Comparison of ENCODE assay signal across 17 cellular contexts in the genomic region with DNA sequence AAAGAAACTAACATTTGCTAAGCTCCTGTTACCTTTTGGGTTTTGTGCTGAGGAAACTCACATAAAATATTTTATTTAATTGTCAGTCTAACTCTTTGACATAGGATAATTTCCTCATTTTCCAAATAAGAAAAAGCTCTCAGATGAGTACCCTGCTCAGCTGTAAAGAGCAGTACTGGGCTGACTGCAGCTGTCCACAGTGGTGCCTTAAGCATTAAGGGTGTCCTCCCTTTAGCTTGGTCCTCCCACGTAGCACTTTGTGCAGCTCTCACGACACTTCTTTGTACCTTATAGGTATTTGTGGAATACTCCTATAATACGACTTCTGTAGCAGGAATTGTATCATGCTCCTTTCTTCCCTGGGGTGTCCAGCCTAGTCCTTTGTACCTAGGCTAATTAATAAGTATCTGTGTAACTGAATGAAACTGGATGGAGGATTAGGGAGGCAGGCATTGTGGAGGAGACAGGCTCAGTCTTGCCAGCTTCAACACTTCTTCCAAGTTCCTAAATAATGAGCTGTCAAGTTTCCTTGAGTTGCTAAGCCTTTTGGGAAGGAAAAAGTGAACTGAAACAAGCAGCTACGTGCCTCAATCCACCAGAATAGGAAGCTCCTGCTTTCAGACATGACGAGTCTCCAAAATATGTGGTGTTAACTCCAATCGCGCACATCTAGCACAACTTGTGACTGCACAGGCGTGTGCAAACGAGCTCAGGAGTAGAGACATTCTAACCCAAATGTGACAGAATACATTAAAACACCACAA.
DNase-seq lines count a peak whose midpoint lies in the region; ATAC-seq, FAIRE-seq and TF ChIP-seq lines count a peak whose summit lies in the region.
"Had no signal": no experiment of that assay in that cellular context is flagged by ENCODE, and none has a peak within 500 bp of the region (broad histone marks: within the 10 kb centered on the region; RNA-seq: fewer than 3 reads in every experiment).

No MANE protein-coding gene starts in this region.

- no peaks in the 10 kb centered on the region for H3K79me2 ChIP-seq in neural progenitor cell (ENCODE audit: low read depth)

- H3K9me3 Mint-ChIP-seq in neural progenitor cell, result peaks cover 3% of the 10 kb centered on the region

- no peak overlapping the region for H3K14ac ChIP-seq in mesenchymal stem cell (ENCODE audit: low read length in 2 of 2)

- H2AFZ ChIP-seq in neural progenitor cell (replicated peaks), result no peak overlapping the region
- no peak overlapping the region for H2AFZ ChIP-seq in mesenchymal stem cell (ENCODE audit: low read depth, low read length)

- no peak overlapping the region for H2BK12ac ChIP-seq in mesenchymal stem cell (ENCODE audit: low read length in 2 of 2)

- H2BK15ac ChIP-seq in mesenchymal stem cell (ENCODE audit: low read depth, poor library complexity, severe bottlenecking), result no peak overlapping the region

- no peaks in the 10 kb centered on the region for H3K4me1 ChIP-seq in neural progenitor cell
- H3K4me1 ChIP-seq in mesenchymal stem cell (ENCODE audit: control insufficient read depth, insufficient read depth, low read depth, low read length), result no peaks in the 10 kb centered on the region
- H3K4me1 ChIP-seq: thyroid gland had no signal

- TF ChIP-seq CTCF in cardiac fibroblast (IDR thresholded peaks at IDR 0.05; ENCODE audit: low read depth, low read length) (no peak), neural progenitor cell (IDR thresholded peaks at IDR 0.05) (no peak)

- H4K20me1 ChIP-seq in neural progenitor cell (ENCODE audit: low read depth), result no peaks in the 10 kb centered on the region

- no peak overlapping the region for H4K8ac ChIP-seq in mesenchymal stem cell (ENCODE audit: low read length)

- H3K9me3 ChIP-seq in MG63, result peaks cover 3% of the 10 kb centered on the region
- H3K9me3 ChIP-seq in neural progenitor cell (ENCODE audit: low read depth), result no peaks in the 10 kb centered on the region
- peaks cover 9% of the 10 kb centered on the region for H3K9me3 ChIP-seq in mesenchymal stem cell (ENCODE audit: control insufficient read depth, low read length)
- H3K9me3 ChIP-seq: thyroid gland had no signal

- ATAC-seq in HG03095 (IDR thresholded peaks at IDR 0.05; ENCODE audit: unreplicated experiment), result no peak
- ATAC-seq: left colon; natural killer cell treated with Interleukin-12 subunit alpha and Interleukin-12 subunit beta and Interleukin-15 and Interleukin-18, amount 100 ng/mL, for 72 hours had no signal

- peak; percentile 12 for DNase-seq in AG08396 (ENCODE audit: low spot score)
- peak; percentile 18 for DNase-seq in MG63
- peak; percentile 68 to 72 for DNase-seq in cardiac fibroblast (ENCODE audit: low read depth in 2 of 2)
- peak; percentile 6 for DNase-seq in neural progenitor cell (ENCODE audit: low spot score)
- DNase-seq in activated T-cell treated with anti-CD3 and anti-CD28 coated beads for 4 hours, result no peak
- DNase-seq in frontal cortex (ENCODE audit: low spot score in 2 of 2), result no peak
- DNase-seq in mesenchymal stem cell, result no peak
- DNase-seq: activated CD8-positive, alpha-beta memory T cell treated with anti-CD3 and anti-CD28 coated beads for 24 hours; activated naive CD4-positive, alpha-beta T cell treated with anti-CD3 and anti-CD28 coated beads, Interleukin-2, amount 10 ng/mL, durations not matched to agents 7 days and 5 days; dermis blood vessel endothelial cell; left colon; NCI-H1092; NCI-H524; thyroid gland had no signal

- no peak overlapping the region for H2BK120ac ChIP-seq in mesenchymal stem cell (ENCODE audit: low read depth, low read length)

- H3K36me3 ChIP-seq in MG63 (no peaks in the 10 kb centered on the region), neural progenitor cell (no peaks in the 10 kb centered on the region), mesenchymal stem cell (ENCODE audit: control insufficient read depth in 1 of 2, insufficient read depth in 2 of 2, low read depth in 1 of 2, low read length in 2 of 2) (no peaks in the 10 kb centered on the region)
- H3K36me3 ChIP-seq: thyroid gland had no signal

- H3K27me3 ChIP-seq in MG63 (no peaks in the 10 kb centered on the region), neural progenitor cell (no peaks in the 10 kb centered on the region), mesenchymal stem cell (ENCODE audit: control insufficient read depth in 1 of 2, insufficient read depth in 1 of 2, low read length in 2 of 2) (no peaks in the 10 kb centered on the region)
- H3K27me3 ChIP-seq: thyroid gland had no signal

- 80% methylated on average over 9 of the region's 9 CpGs for WGBS in mesenchymal stem cell

- no peak overlapping the region for H3K4me3 Mint-ChIP-seq in neural progenitor cell
- H3K4me3 Mint-ChIP-seq: activated naive CD4-positive, alpha-beta T cell treated with anti-CD3 and anti-CD28 coated beads, Interleukin-2, amount 10 ng/mL, durations not matched to agents 7 days and 5 days; natural killer cell treated with Interleukin-12 subunit alpha and Interleukin-12 subunit beta and Interleukin-15 and Interleukin-18, amount 100 ng/mL, for 72 hours had no signal

- H3K4me3 ChIP-seq in MG63 (no peak overlapping the region), cardiac fibroblast (replicated peaks in 1 of 2; ENCODE audit: low read depth in 2 of 2, low read length in 2 of 2) (no peak overlapping the region), neural progenitor cell (no peak overlapping the region), mesenchymal stem cell (ENCODE audit: insufficient read depth in 1 of 2, low read depth in 1 of 2, low read length in 2 of 2) (no peak overlapping the region)
- H3K4me3 ChIP-seq: thyroid gland had no signal

- H3F3A ChIP-seq in neural progenitor cell (ENCODE audit: low read depth), result no peaks in the 10 kb centered on the region

- H3K4me1 Mint-ChIP-seq in neural progenitor cell, result peaks cover 4% of the 10 kb centered on the region
- H3K4me1 Mint-ChIP-seq: activated naive CD4-positive, alpha-beta T cell treated with anti-CD3 and anti-CD28 coated beads, Interleukin-2, amount 10 ng/mL, durations not matched to agents 7 days and 5 days had no signal

- no peak overlapping the region for H3K4ac ChIP-seq in mesenchymal stem cell (ENCODE audit: low read depth in 1 of 2, low read length in 2 of 2)

- no peak overlapping the region for H4K91ac ChIP-seq in mesenchymal stem cell (ENCODE audit: low read length)

- H3K27ac ChIP-seq in neural progenitor cell, result no peak overlapping the region
- H3K27ac ChIP-seq in mesenchymal stem cell (ENCODE audit: low read length, poor library complexity, severe bottlenecking), result no peak overlapping the region
- H3K27ac ChIP-seq: thyroid gland had no signal

- H3K36me3 Mint-ChIP-seq in neural progenitor cell, result no peaks in the 10 kb centered on the region
- H3K36me3 Mint-ChIP-seq: activated naive CD4-positive, alpha-beta T cell treated with anti-CD3 and anti-CD28 coated beads, Interleukin-2, amount 10 ng/mL, durations not matched to agents 7 days and 5 days had no signal

- no peak overlapping the region for H3K18ac ChIP-seq in mesenchymal stem cell (ENCODE audit: low read depth in 1 of 2, low read length in 2 of 2)

- no peak overlapping the region for H3K27ac Mint-ChIP-seq in neural progenitor cell
- H3K27ac Mint-ChIP-seq: activated naive CD4-positive, alpha-beta T cell treated with anti-CD3 and anti-CD28 coated beads, Interleukin-2, amount 10 ng/mL, durations not matched to agents 7 days and 5 days; natural killer cell treated with Interleukin-12 subunit alpha and Interleukin-12 subunit beta and Interleukin-15 and Interleukin-18, amount 100 ng/mL, for 72 hours had no signal

- H3K9ac ChIP-seq in neural progenitor cell (no peak overlapping the region), mesenchymal stem cell (ENCODE audit: low read length) (no peak overlapping the region)

- no peak overlapping the region for H3K23ac ChIP-seq in mesenchymal stem cell (ENCODE audit: low read length in 2 of 2)

- H3K4me2 ChIP-seq in neural progenitor cell (no peak overlapping the region), mesenchymal stem cell (ENCODE audit: low read length, poor library complexity, severe bottlenecking) (no peak overlapping the region)

- H3K27me3 Mint-ChIP-seq in neural progenitor cell (ENCODE audit: insufficient read depth, low read depth), result no peaks in the 10 kb centered on the region
- H3K27me3 Mint-ChIP-seq: natural killer cell treated with Interleukin-12 subunit alpha and Interleukin-12 subunit beta and Interleukin-15 and Interleukin-18, amount 100 ng/mL, for 72 hours had no signal

- no peak overlapping the region for H2BK5ac ChIP-seq in mesenchymal stem cell (ENCODE audit: low read depth, low read length, poor library complexity, severe bottlenecking)

- H3K79me1 ChIP-seq in mesenchymal stem cell (replicated peaks; ENCODE audit: low read length, poor library complexity, severe bottlenecking), result no peaks in the 10 kb centered on the region

- no peak for FAIRE-seq in frontal cortex (lab: Jason Lieb, UNC)
- FAIRE-seq: D721Med had no signal

- H2AK5ac ChIP-seq in mesenchymal stem cell (ENCODE audit: low read length, severe bottlenecking), result no peak overlapping the region

Comparison
In these comparisons a context has a peak if more than half of its experiments do, and no peak if none do; other contexts are left out.
1. DNase-seq: peak in AG08396 (single experiment), MG63 (single experiment), cardiac fibroblast (2 of 2) and neural progenitor cell (single experiment); none in activated T-cell treated with anti-CD3 and anti-CD28 coated beads for 4 hours (single experiment), frontal cortex (0 of 2) and mesenchymal stem cell (single experiment).